ENCODE assay signal across 1 cellular context in genomic region chr6:24511976-24512375, GRCh38. TPM values are rescaled to one million over a fixed set of nuclear protein-coding genes. Genes with fewer than 3 reads are reported as not detected.
"Had no signal": no experiment of that assay in that cellular context is flagged by ENCODE, and none has a peak within 500 bp of the region (broad histone marks: within the 10 kb centered on the region; RNA-seq: fewer than 3 reads in every experiment).

No MANE protein-coding gene starts in this region.

RNA-seq across cellular contexts. Expression of gene GPLD1, which starts 22.6 kb away (rescaled TPM):
- total RNA-seq: LHCN-M2 had no signal
